Comparison of ENCODE assay signal across 9 cellular contexts in the genomic region with DNA sequence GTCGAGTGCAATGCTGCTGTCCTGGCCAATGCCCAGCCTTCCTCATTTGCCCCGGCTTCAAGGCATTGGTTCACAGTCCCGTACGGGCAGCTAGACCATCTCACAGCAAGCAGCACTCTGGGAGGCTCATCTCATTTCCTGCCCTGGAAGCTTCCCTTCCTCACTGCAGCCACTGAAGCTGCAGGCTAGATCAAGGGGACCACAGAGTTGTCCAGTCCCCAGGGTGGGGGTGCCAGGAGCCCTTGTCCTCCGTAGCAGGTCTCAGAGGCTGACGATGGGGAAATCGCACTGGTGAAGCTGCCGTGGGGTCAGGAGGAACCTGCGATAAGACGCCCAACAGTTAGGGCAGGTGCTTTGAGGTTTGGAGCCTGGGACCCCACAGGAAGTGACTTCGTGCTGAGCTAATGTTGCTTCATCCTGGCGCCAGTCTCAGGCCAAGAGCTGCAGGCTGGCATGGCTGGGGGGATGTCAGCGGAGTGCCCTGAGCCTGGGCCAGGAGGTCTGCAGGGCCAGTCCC. TPM values are rescaled to one million over a fixed set of nuclear protein-coding genes. Genes with fewer than 3 reads are reported as not detected.
DNase-seq lines count a peak whose midpoint lies in the region; TF ChIP-seq lines count a peak whose summit lies in the region.
"Had no signal": no experiment of that assay in that cellular context is flagged by ENCODE, and none has a peak within 500 bp of the region (broad histone marks: within the 10 kb centered on the region; RNA-seq: fewer than 3 reads in every experiment).

Gene SPNS3 (plus strand): TSS at position 426 of the 517 bp plus-strand sequence. CDS start 28 bp downstream, at position 454.

- H3K4me1 Mint-ChIP-seq in mesothelial cell of epicardium = no peaks in the 10 kb centered on the region

- no peaks in the 10 kb centered on the region for H3K9me3 Mint-ChIP-seq in mesothelial cell of epicardium

- no peaks in the 10 kb centered on the region for H3K36me3 Mint-ChIP-seq in mesothelial cell of epicardium

- no peak within 1 kb of the TSS for H3K27ac Mint-ChIP-seq in mesothelial cell of epicardium

- H3K27me3 Mint-ChIP-seq in mesothelial cell of epicardium (ENCODE audit: low read depth) = peaks cover 22% of the 10 kb centered on the region

- intact Hi-C loops in cardiac septum (cut with DNase I) = no loop called here

- no peak within 1 kb of the TSS for H3K4me3 Mint-ChIP-seq in mesothelial cell of epicardium

- DNase-seq in CD1c-positive myeloid dendritic cell (ENCODE audit: extremely low spot score) = peak; percentile 30
- DNase-seq in MV-4-11 (lab: John Stamatoyannopoulos, UW) = peak; percentile 93
- DNase-seq in activated CD8-positive, alpha-beta memory T cell treated with anti-CD3 and anti-CD28 coated beads for 48 hours (ENCODE audit: low read depth in 2 of 3, low spot score in 2 of 3) = peak in 2 of 3 experiments; percentile 28 to 35
- peak; percentile 25 for DNase-seq in medulla oblongata (ENCODE audit: extremely low spot score)
- DNase-seq in 8988T = no peak
- DNase-seq in mesothelial cell of epicardium (ENCODE audit: low spot score in 2 of 2, unreplicated experiment in 2 of 2) = no peak
- DNase-seq in cardiac septum (ENCODE audit: low spot score) = no peak
- no peak for DNase-seq in NCI-H748 treated with DMSO at 0.1 percent for 48 hours (lab: John Stamatoyannopoulos, UW)
- DNase-seq: COR-L47 had no signal

- no peak for TF ChIP-seq CTCF in mesothelial cell of epicardium (IDR thresholded peaks at IDR 0.05; ENCODE audit: unreplicated experiment)

RNA-seq across cellular contexts. Expression of gene SPNS3, which starts in this region (rescaled TPM):
- total RNA-seq in mesothelial cell of epicardium (not detected in 3 replicates), cardiac septum (0.54 TPM)

Comparison
In these comparisons a context has a peak if more than half of its experiments do, and no peak if none do; other contexts are left out.
1. DNase-seq: peak in CD1c-positive myeloid dendritic cell (single experiment), MV-4-11 (single experiment), activated CD8-positive, alpha-beta memory T cell treated with anti-CD3 and anti-CD28 coated beads for 48 hours (2 of 3) and medulla oblongata (single experiment); none in 8988T (single experiment), mesothelial cell of epicardium (0 of 2), cardiac septum (single experiment) and NCI-H748 treated with DMSO at 0.1 percent for 48 hours (single experiment).